17 cellular contexts compared by ENCODE assay signal in genomic region chr11:5339771-5340322, GRCh38. TPM values are rescaled to one million over a fixed set of nuclear protein-coding genes. Genes with fewer than 3 reads are reported as not detected.
DNase-seq lines count a peak whose midpoint lies in the region; ATAC-seq, FAIRE-seq and TF ChIP-seq lines count a peak whose summit lies in the region.
"Had no signal": no experiment of that assay in that cellular context is flagged by ENCODE, and none has a peak within 500 bp of the region (broad histone marks: within the 10 kb centered on the region; RNA-seq: fewer than 3 reads in every experiment).

No MANE protein-coding gene starts in this region.

- H3K4me3 ChIP-seq in OCI-LY3 (ENCODE audit: low read length) (peak overlapping the region; percentile 15; the same call in 1 of the 2 replicates), small intestine (ENCODE audit: low read depth in 1 of 2, low read length in 2 of 2) (no peak overlapping the region), esophagus squamous epithelium (no peak overlapping the region), osteoblast (ENCODE audit: insufficient read depth, low read length) (no peak overlapping the region), pancreas (no peak overlapping the region)
- H3K4me3 ChIP-seq: mucosa of descending colon, SJSA1 had no signal

- H3K4me2 ChIP-seq in OCI-LY3 (ENCODE audit: low read length) (peak overlapping the region; percentile 48), osteoblast (ENCODE audit: insufficient read depth, low read length) (no peak overlapping the region)

- intact Hi-C loops in esophagus squamous epithelium (cut with DNase I) (no loop called here), pancreas (cut with DNase I) (no loop called here)

- no peak for TF ChIP-seq POLR2A in esophagus squamous epithelium (IDR thresholded peaks at IDR 0.05)

- H2AFZ ChIP-seq in OCI-LY3 (ENCODE audit: low read depth, low read length) (peak overlapping the region; percentile 66), osteoblast (ENCODE audit: low read length) (no peak overlapping the region)

- H3K9ac ChIP-seq in OCI-LY3 (ENCODE audit: low read length), result peak overlapping the region; percentile 26; the same call in 1 of the 2 replicates

- H4K20me1 ChIP-seq in OCI-LY3 (ENCODE audit: insufficient read depth, low read length) (no peaks in the 10 kb centered on the region), osteoblast (ENCODE audit: insufficient read depth, low read length) (no peaks in the 10 kb centered on the region)

- ATAC-seq in GM21737 (IDR thresholded peaks at IDR 0.05; ENCODE audit: unreplicated experiment) (peak; percentile 80), HG03108 (IDR thresholded peaks at IDR 0.05; ENCODE audit: unreplicated experiment) (peak; percentile 78), pancreas (no peak)
- ATAC-seq: mucosa of descending colon had no signal

- FAIRE-seq in small intestine (lab: Jason Lieb, UNC) (no peak), pancreas (lab: Jason Lieb, UNC) (no peak)
- FAIRE-seq: G401.6 had no signal

- no peaks in the 10 kb centered on the region for H3K36me3 ChIP-seq in OCI-LY3 (replicated peaks; ENCODE audit: low read depth, low read length)
- no peaks in the 10 kb centered on the region for H3K36me3 ChIP-seq in small intestine (ENCODE audit: control insufficient read depth in 2 of 2, insufficient read depth in 2 of 2, low read length in 2 of 2)
- H3K36me3 ChIP-seq in esophagus squamous epithelium, result no peaks in the 10 kb centered on the region
- no peaks in the 10 kb centered on the region for H3K36me3 ChIP-seq in osteoblast (ENCODE audit: insufficient read depth, low read length)
- H3K36me3 ChIP-seq in pancreas, result no peaks in the 10 kb centered on the region
- H3K36me3 ChIP-seq: SJSA1 had no signal

- H3K79me2 ChIP-seq in OCI-LY3 (ENCODE audit: low read length) (no peaks in the 10 kb centered on the region), osteoblast (ENCODE audit: insufficient read depth, low read length) (no peaks in the 10 kb centered on the region)

- no peaks in the 10 kb centered on the region for H3K9me3 ChIP-seq in OCI-LY3 (ENCODE audit: insufficient read depth, low read length)
- H3K9me3 ChIP-seq in small intestine (ENCODE audit: control insufficient read depth, low read depth), result no peaks in the 10 kb centered on the region
- no peaks in the 10 kb centered on the region for H3K9me3 ChIP-seq in esophagus squamous epithelium
- H3K9me3 ChIP-seq in osteoblast (ENCODE audit: low read depth, low read length), result no peaks in the 10 kb centered on the region
- no peaks in the 10 kb centered on the region for H3K9me3 ChIP-seq in pancreas
- H3K9me3 ChIP-seq: mucosa of descending colon, SJSA1 had no signal

- TF ChIP-seq CTCF in OCI-LY3 (IDR thresholded peaks at IDR 0.05; ENCODE audit: low read depth, low read length) (no peak), esophagus squamous epithelium (IDR thresholded peaks at IDR 0.05) (no peak), osteoblast (IDR thresholded peaks at IDR 0.05; ENCODE audit: extremely low read depth, low read depth, low read length) (no peak), pancreas (IDR thresholded peaks at IDR 0.05) (no peak)

- WGBS in small intestine, 3 donors, result 81 to 93% (median 89%) methylated on average over 1 of the region's 1 CpG
- WGBS in esophagus squamous epithelium, 2 donors, result 71 to 79% methylated on average over 1 of the region's 1 CpG
- WGBS in pancreas, 2 donors, result 80 to 81% methylated on average over 1 of the region's 1 CpG

- H3K4me1 ChIP-seq in OCI-LY3 (ENCODE audit: low read length) (peaks cover 69% of the 10 kb centered on the region), small intestine (ENCODE audit: control insufficient read depth in 2 of 2, insufficient read depth in 1 of 2, low read depth in 1 of 2, low read length in 1 of 2) (no peaks in the 10 kb centered on the region), esophagus squamous epithelium (no peaks in the 10 kb centered on the region), osteoblast (ENCODE audit: insufficient read depth, low read length) (peaks cover 16% of the 10 kb centered on the region), pancreas (no peaks in the 10 kb centered on the region)

- DNase-seq in GM19238 (ENCODE audit: insufficient read length, low spot score), result peak; percentile 2
- no peak for DNase-seq in small intestine
- no peak for DNase-seq in esophagus squamous epithelium (lab: John Stamatoyannopoulos, UW)
- no peak for DNase-seq in osteoblast (ENCODE audit: insufficient read length, low spot score, missing footprints)
- no peak for DNase-seq in pancreas
- DNase-seq: CD4-positive, CD25-positive, alpha-beta regulatory T cell; mucosa of descending colon; posterior cingulate gyrus had no signal

- H3K27ac ChIP-seq in OCI-LY3 (ENCODE audit: low read length), result peak overlapping the region; percentile 81
- no peak overlapping the region for H3K27ac ChIP-seq in small intestine (ENCODE audit: low read depth in 1 of 2, low read length in 1 of 2)
- H3K27ac ChIP-seq in esophagus squamous epithelium, result no peak overlapping the region
- no peak overlapping the region for H3K27ac ChIP-seq in osteoblast (ENCODE audit: low read depth, low read length)
- no peak overlapping the region for H3K27ac ChIP-seq in pancreas
- H3K27ac ChIP-seq: SJSA1, VCaP had no signal

- H3K27me3 ChIP-seq in OCI-LY3 (ENCODE audit: low read depth, low read length) (no peaks in the 10 kb centered on the region), small intestine (ENCODE audit: control insufficient read depth in 2 of 2, insufficient read depth in 2 of 2, low read length in 2 of 2) (no peaks in the 10 kb centered on the region), esophagus squamous epithelium (no peaks in the 10 kb centered on the region), osteoblast (ENCODE audit: insufficient read depth, low read length) (no peaks in the 10 kb centered on the region), pancreas (no peaks in the 10 kb centered on the region)
- H3K27me3 ChIP-seq: SJSA1 had no signal

RNA-seq across cellular contexts. Expression of gene OR51B5, which starts 3.5 kb away (rescaled TPM):
- not detected for polyA plus RNA-seq in small intestine
- total RNA-seq in esophagus squamous epithelium, result under 1 TPM in 1 of 4 donors, not detected in 3; 0.57 TPM
- not detected in 2 replicates for total RNA-seq in osteoblast
- total RNA-seq in pancreas, result under 1 TPM in 3 of 6 donors, not detected in 3; 0.14 to 0.24 (median 0.19) TPM
- polyA plus RNA-seq in pancreas, result under 1 TPM in 1 of 2 donors, not detected in 1; 0.05 TPM
- total RNA-seq: cardiac septum; CD4-positive, CD25-positive, alpha-beta regulatory T cell; glomerular endothelial cell; mucosa of descending colon had no signal

RNA-seq across cellular contexts. Expression of gene OR51B6, which starts 11.5 kb away (rescaled TPM):
- polyA plus RNA-seq in small intestine (not detected), pancreas (not detected)
- total RNA-seq in esophagus squamous epithelium (not detected), osteoblast (not detected in 2 replicates), pancreas (not detected)
- total RNA-seq: cardiac septum; CD4-positive, CD25-positive, alpha-beta regulatory T cell; glomerular endothelial cell; mucosa of descending colon; SJSA1; temporal lobe had no signal
- polyA plus RNA-seq: CD4-positive, CD25-positive, alpha-beta regulatory T cell had no signal

RNA-seq across cellular contexts. Expression of gene OR51B2, which starts 15.8 kb away (rescaled TPM):
- polyA plus RNA-seq in small intestine (not detected), pancreas (not detected)
- total RNA-seq in esophagus squamous epithelium (not detected), osteoblast (not detected in 2 replicates), pancreas (not detected)
- total RNA-seq: cardiac septum; CD4-positive, CD25-positive, alpha-beta regulatory T cell; glomerular endothelial cell; mucosa of descending colon; SJSA1 had no signal
- polyA plus RNA-seq: CD4-positive, CD25-positive, alpha-beta regulatory T cell had no signal

RNA-seq across cellular contexts. Expression of gene OR51B4, which starts 38.1 kb away (rescaled TPM):
- polyA plus RNA-seq in small intestine (not detected), pancreas (not detected)
- total RNA-seq in esophagus squamous epithelium (not detected), osteoblast (not detected in 2 replicates), pancreas (not detected)
- total RNA-seq: cardiac septum; CD4-positive, CD25-positive, alpha-beta regulatory T cell; glomerular endothelial cell; mucosa of descending colon; SJSA1; temporal lobe had no signal
- polyA plus RNA-seq: CD4-positive, CD25-positive, alpha-beta regulatory T cell had no signal

RNA-seq across cellular contexts. Expression of gene OR51M1, which starts 43.8 kb away (rescaled TPM):
- polyA plus RNA-seq in small intestine, result not detected
- not detected for total RNA-seq in esophagus squamous epithelium
- total RNA-seq in osteoblast, result not detected in 2 replicates
- not detected for total RNA-seq in pancreas
- polyA plus RNA-seq in pancreas, result not detected
- total RNA-seq: cardiac septum; CD4-positive, CD25-positive, alpha-beta regulatory T cell; glomerular endothelial cell; mucosa of descending colon; SJSA1; temporal lobe had no signal
- polyA plus RNA-seq: CD4-positive, CD25-positive, alpha-beta regulatory T cell had no signal

Comparison
In these comparisons a context has a peak if more than half of its experiments do, and no peak if none do; other contexts are left out.
1. ATAC-seq: peak in GM21737 (single experiment) and HG03108 (single experiment); none in pancreas (0 of 4).